Comparison of ENCODE assay signal across 8 cellular contexts in genomic region chr17:82585935-82586575, GRCh38.
DNase-seq lines count a peak whose midpoint lies in the region; ATAC-seq, FAIRE-seq and TF ChIP-seq lines count a peak whose summit lies in the region.
"Not testable (repeated sequence)": the region's sequence is repeated elsewhere in the genome, so short reads cannot be mapped to it uniquely, and the experiment has no call there.

No MANE protein-coding gene starts in this region.

- not testable (repeated sequence) for H3K79me2 ChIP-seq in HepG2 (ENCODE audit: insufficient read depth, low read length)

- not testable (repeated sequence) for TF ChIP-seq RAD21 in HepG2 (CRISPR knock-in tag; IDR thresholded peaks at IDR 0.05)

- not testable (repeated sequence) for H3K4me3 ChIP-seq in HepG2 (replicated peaks in 1 of 3; ENCODE audit: insufficient read depth in 1 of 3, low read depth in 2 of 3, low read length in 3 of 3); prostate gland; thyroid gland (replicated peaks in 1 of 3)

- BruUV-seq in HepG2 (replicated peaks; lab: Mats Ljungman, UMichigan): not testable (repeated sequence)

- DNase-seq in DMS 273 (lab: John Stamatoyannopoulos, UW; ENCODE audit: unreplicated experiment): peak; percentile 31
- DNase-seq in NCI-H748 (lab: John Stamatoyannopoulos, UW; ENCODE audit: unreplicated experiment): peak; percentile 64
- not testable (repeated sequence) for DNase-seq in activated CD4-positive, alpha-beta T cell treated with anti-CD3 and anti-CD28 coated beads for 36 hours; activated naive CD8-positive, alpha-beta T cell treated with anti-CD3 and anti-CD28 coated beads, Interleukin-2, amount 10 ng/mL, durations not matched to agents 7 days and 5 days; endothelial cell (ENCODE audit: low spot score); HepG2 (ENCODE audit: low spot score); prostate gland (ENCODE audit: low spot score)
- peak in 1 of 2 donors; percentile 46 for DNase-seq in thyroid gland

- peaks cover 35 to 74% of the 10 kb centered on the region in 2 experiments for H3K36me3 ChIP-seq in HepG2 (replicated peaks in 1 of 2; ENCODE audit: control insufficient read depth in 1 of 2, insufficient read depth in 2 of 2, low read length in 2 of 2)
- peaks cover 0 to 14% of the 10 kb centered on the region in 2 donors for H3K36me3 ChIP-seq in prostate gland
- peaks cover 0 to 16% of the 10 kb centered on the region in 2 donors for H3K36me3 ChIP-seq in thyroid gland

- POLR2A ChIA-PET in activated CD4-positive, alpha-beta T cell treated with anti-CD3 and anti-CD28 coated beads for 36 hours (lab: Charles Lee); activated naive CD8-positive, alpha-beta T cell treated with anti-CD3 and anti-CD28 coated beads, Interleukin-2, amount 10 ng/mL, durations not matched to agents 7 days and 5 days (lab: Charles Lee); HepG2 (lab: Yijun Ruan, JAX): not testable (repeated sequence)

- H2AFZ ChIP-seq in HepG2 (ENCODE audit: low read length): not testable (repeated sequence)

- TF ChIP-seq CTCF in endothelial cell (IDR thresholded peaks at IDR 0.05; ENCODE audit: unreplicated experiment); HepG2 (CRISPR knock-in tag; IDR thresholded peaks at IDR 0.05); prostate gland (IDR thresholded peaks at IDR 0.05); thyroid gland (IDR thresholded peaks at IDR 0.05): not testable (repeated sequence)

- H3K27me3 ChIP-seq in HepG2 (ENCODE audit: control insufficient read depth in 1 of 2, insufficient read depth in 2 of 2, low read length in 2 of 2); prostate gland (replicated peaks; ENCODE audit: insufficient read depth); thyroid gland: not testable (repeated sequence)

- ATAC-seq in activated CD4-positive, alpha-beta T cell treated with anti-CD3 and anti-CD28 coated beads for 36 hours; activated naive CD8-positive, alpha-beta T cell treated with anti-CD3 and anti-CD28 coated beads, Interleukin-2, amount 10 ng/mL, durations not matched to agents 7 days and 5 days (ENCODE audit: low read depth); HepG2: not testable (repeated sequence)

- peaks cover 22% of the 10 kb centered on the region for H3K4me1 Mint-ChIP-seq in activated CD4-positive, alpha-beta T cell treated with anti-CD3 and anti-CD28 coated beads for 36 hours
- peaks cover 14% of the 10 kb centered on the region for H3K4me1 Mint-ChIP-seq in activated naive CD8-positive, alpha-beta T cell treated with anti-CD3 and anti-CD28 coated beads, Interleukin-2, amount 10 ng/mL, durations not matched to agents 7 days and 5 days
- peaks cover 14% of the 10 kb centered on the region for H3K4me1 Mint-ChIP-seq in endothelial cell (ENCODE audit: unreplicated experiment)

- H3K27ac Mint-ChIP-seq in activated CD4-positive, alpha-beta T cell treated with anti-CD3 and anti-CD28 coated beads for 36 hours: peak overlapping the region; percentile 83
- H3K27ac Mint-ChIP-seq in activated naive CD8-positive, alpha-beta T cell treated with anti-CD3 and anti-CD28 coated beads, Interleukin-2, amount 10 ng/mL, durations not matched to agents 7 days and 5 days: peak overlapping the region; percentile 58
- H3K27ac Mint-ChIP-seq in endothelial cell (ENCODE audit: unreplicated experiment): peak overlapping the region; percentile 89

- not testable (repeated sequence) for H4K20me1 ChIP-seq in HepG2 (ENCODE audit: insufficient read depth, low read length)

- in situ Hi-C loops in HepG2 (cut with HindIII; ENCODE audit: extremely low pct_ligation_motif_present, low pct_unique_long_range_greater_than_20kb): not testable (repeated sequence)

- not testable (repeated sequence) for H3K4me3 Mint-ChIP-seq in activated CD4-positive, alpha-beta T cell treated with anti-CD3 and anti-CD28 coated beads for 36 hours; activated naive CD8-positive, alpha-beta T cell treated with anti-CD3 and anti-CD28 coated beads, Interleukin-2, amount 10 ng/mL, durations not matched to agents 7 days and 5 days
- peak overlapping the region; percentile 71 for H3K4me3 Mint-ChIP-seq in endothelial cell (ENCODE audit: unreplicated experiment)

- not testable (repeated sequence) for TF ChIP-seq EP300 in HepG2 (IDR thresholded peaks at IDR 0.05; ENCODE audit: low read depth in 2 of 2, low read length in 2 of 2); HepG2 (CRISPR knock-in tag; IDR thresholded peaks at IDR 0.05; ENCODE audit: borderline replicate concordance)

- peaks cover 28% of the 10 kb centered on the region for H3K36me3 Mint-ChIP-seq in activated CD4-positive, alpha-beta T cell treated with anti-CD3 and anti-CD28 coated beads for 36 hours (ENCODE audit: low read depth)
- peaks cover 20% of the 10 kb centered on the region for H3K36me3 Mint-ChIP-seq in activated naive CD8-positive, alpha-beta T cell treated with anti-CD3 and anti-CD28 coated beads, Interleukin-2, amount 10 ng/mL, durations not matched to agents 7 days and 5 days
- H3K36me3 Mint-ChIP-seq in endothelial cell (ENCODE audit: low read depth, unreplicated experiment): peaks cover 26% of the 10 kb centered on the region

- WGBS in HepG2 (ENCODE audit: low lambda C conversion rate): 88% methylated on average over 23 of the region's 23 CpGs
- WGBS in prostate gland: 82% methylated on average over 20 of the region's 23 CpGs
- whole genome bisulfite sequencing in thyroid gland, 2 donors: 90 to 91% methylated on average over 21 of the region's 23 CpGs

- H3K9me3 ChIP-seq in HepG2 (ENCODE audit: low read length); prostate gland; thyroid gland: not testable (repeated sequence)

- H3K27ac ChIP-seq in HepG2 (ENCODE audit: extremely low read length, insufficient read depth, low read length): not testable (repeated sequence)
- H3K27ac ChIP-seq in prostate gland (peak overlapping the region; percentile 41 to 86), thyroid gland (peak overlapping the region in 2 of 3 donors; percentile 71 to 90)

- intact Hi-C loops in activated CD4-positive, alpha-beta T cell treated with anti-CD3 and anti-CD28 coated beads for 36 hours (cut with DNase I, micrococcal nuclease); HepG2 (cut with micrococcal nuclease; ENCODE audit: unreplicated experiment); prostate gland (cut with DNase I); thyroid gland (cut with DNase I): not testable (repeated sequence)

- TF ChIP-seq POLR2A in HepG2 (IDR thresholded peaks at IDR 0.05; ENCODE audit: insufficient read depth in 1 of 2, low read depth in 2 of 2, low read length in 2 of 2); prostate gland (IDR thresholded peaks at IDR 0.05); thyroid gland (IDR thresholded peaks at IDR 0.05): not testable (repeated sequence)

- FAIRE-seq in HepG2 (lab: Jason Lieb, UNC): peak; percentile 55

- not testable (repeated sequence) for H3K9ac ChIP-seq in HepG2 (ENCODE audit: insufficient read depth, low read depth, low read length)

- not testable (repeated sequence) for H3K9me3 Mint-ChIP-seq in activated CD4-positive, alpha-beta T cell treated with anti-CD3 and anti-CD28 coated beads for 36 hours (ENCODE audit: low read depth); activated naive CD8-positive, alpha-beta T cell treated with anti-CD3 and anti-CD28 coated beads, Interleukin-2, amount 10 ng/mL, durations not matched to agents 7 days and 5 days; endothelial cell (ENCODE audit: unreplicated experiment)

- not testable (repeated sequence) for H3K4me1 ChIP-seq in HepG2 (ENCODE audit: insufficient read depth, low read length); prostate gland (replicated peaks)
- peaks cover 5 to 16% of the 10 kb centered on the region in 2 donors for H3K4me1 ChIP-seq in thyroid gland

- H3K27me3 Mint-ChIP-seq in activated CD4-positive, alpha-beta T cell treated with anti-CD3 and anti-CD28 coated beads for 36 hours; activated naive CD8-positive, alpha-beta T cell treated with anti-CD3 and anti-CD28 coated beads, Interleukin-2, amount 10 ng/mL, durations not matched to agents 7 days and 5 days; endothelial cell (ENCODE audit: unreplicated experiment): not testable (repeated sequence)

- CTCF ChIA-PET in activated CD4-positive, alpha-beta T cell treated with anti-CD3 and anti-CD28 coated beads for 36 hours (lab: Charles Lee): interaction anchor here (0.5 to 0.7 kb wide), 2 partner anchors 10 to 195 kb away, joined by 3 read pairs; no protein-coding TSS in a partner anchor
- CTCF ChIA-PET in HepG2 (lab: Yijun Ruan, JAX; ENCODE audit: low intra/inter-chr PET ratio, low total read pairs): not testable (repeated sequence)

- not testable (repeated sequence) for H3K4me2 ChIP-seq in HepG2 (ENCODE audit: low read depth, low read length)

TF ChIP-seq in HepG2, 621 proteins besides CTCF, POLR2A, EP300 and RAD21:
- TF ChIP-seq NR3C1 (CRISPR knock-in tag; IDR thresholded peaks at IDR 0.05): peak; percentile 53; the same call in 1 of the 2 replicates
- TF ChIP-seq ATAD3A (CRISPR knock-in tag; IDR thresholded peaks at IDR 0.05): 0 out of 2 replicates have a peak, but pooled peaks have one; percentile 32
